In the genomic region with DNA sequence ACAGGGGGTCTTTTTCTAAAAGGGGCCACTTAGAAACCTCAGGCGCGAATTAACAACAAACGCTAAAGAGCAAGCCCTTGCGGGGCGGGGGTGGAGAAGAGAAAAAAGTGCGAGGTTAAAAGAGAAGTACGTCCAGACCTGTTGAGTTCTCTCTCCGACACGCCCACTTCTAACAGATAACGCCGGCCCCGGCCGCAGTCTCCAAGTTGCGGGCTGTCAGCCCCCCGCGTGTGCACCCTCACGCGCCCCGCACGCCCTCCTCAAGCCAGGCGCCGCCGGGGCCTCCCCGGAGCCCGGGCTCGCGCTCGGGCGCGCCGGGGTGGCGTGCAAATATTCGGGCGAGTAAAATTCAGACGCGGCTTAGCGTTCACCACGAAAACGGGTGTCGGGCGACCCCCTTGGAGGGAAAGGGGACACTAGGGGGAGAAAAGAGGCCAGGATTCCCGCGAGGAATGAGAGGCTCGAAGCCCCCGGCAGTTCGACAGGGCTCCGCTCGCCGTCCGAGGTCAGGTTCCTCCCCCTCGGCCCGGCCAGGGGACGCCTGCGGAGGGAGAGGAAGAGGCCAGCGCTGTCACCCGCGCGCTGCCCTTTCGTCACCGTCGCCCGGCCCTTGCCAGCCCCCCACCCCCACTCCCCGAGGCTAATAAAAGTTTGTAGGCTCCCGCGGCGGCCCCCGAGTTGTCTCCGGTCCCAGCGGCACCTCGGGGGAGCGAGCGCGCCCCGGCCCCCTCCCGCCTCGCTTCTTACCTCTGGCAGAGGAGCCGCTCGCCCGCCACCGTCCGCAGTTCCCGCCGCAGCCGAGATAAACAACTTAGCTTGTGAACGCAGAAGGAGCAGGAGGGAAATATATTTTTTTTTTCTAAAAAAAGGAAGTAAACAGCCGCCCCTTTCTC, we compare ENCODE assay signal across 8 cellular contexts.
A peak's percentile ranks its signal among the peaks of the same experiment; 100 is the strongest.
DNase-seq lines count a peak whose midpoint lies in the region; ATAC-seq and TF ChIP-seq lines count a peak whose summit lies in the region.

No MANE protein-coding gene starts in this region.

- TF ChIP-seq CTCF in GM12875 (IDR thresholded peaks at IDR 0.05; ENCODE audit: borderline replicate concordance, insufficient read depth, low read depth, low read length) = no peak
- peak; percentile 12 for TF ChIP-seq CTCF in choroid plexus epithelial cell (conservative IDR thresholded peaks at IDR 0.05; ENCODE audit: low read depth, low read length)

- peak overlapping the region; percentile 95 for H3K4me3 ChIP-seq in GM12875 (ENCODE audit: low read depth, low read length)
- H3K4me3 ChIP-seq in choroid plexus epithelial cell (ENCODE audit: low read depth, low read length) = peak overlapping the region; percentile 87

- H3K27ac ChIP-seq in layer of hippocampus (ENCODE audit: low read depth, low read length) = peak overlapping the region; percentile 98

- H3K27me3 ChIP-seq in layer of hippocampus (ENCODE audit: control insufficient read depth, insufficient read depth, low read length) = no peaks in the 10 kb centered on the region

- DNase-seq in NCI-H146 (lab: John Stamatoyannopoulos, UW) (peak; percentile 61), choroid plexus epithelial cell (ENCODE audit: low read depth) (peak; percentile 61), GM19238 (ENCODE audit: insufficient read length, low spot score) (no peak)
- DNase-seq in activated CD4-positive, alpha-beta T cell treated with anti-CD3 and anti-CD28 coated beads for 24 hours (ENCODE audit: low read depth in 2 of 2) = peak; percentile 28 to 33
- DNase-seq in stimulated activated CD4-positive, alpha-beta T cell treated with anti-CD3 and anti-CD28 coated beads, Interleukin-15, amount 100 ng/mL, for 48 hours (ENCODE audit: low read depth in 2 of 2) = peak; percentile 26 to 34

- no peak for ATAC-seq in GM19463 (IDR thresholded peaks at IDR 0.05; ENCODE audit: unreplicated experiment)
